8 cellular contexts compared by ENCODE assay signal in genomic region chrX:154804564-154804956, GRCh38. TPM values are rescaled to one million over a fixed set of nuclear protein-coding genes. Genes with fewer than 3 reads are reported as not detected.
A peak's percentile ranks its signal among the peaks of the same experiment; 100 is the strongest.
DNase-seq lines count a peak whose midpoint lies in the region; ATAC-seq and TF ChIP-seq lines count a peak whose summit lies in the region.

No MANE protein-coding gene starts in this region.

- no peak for TF ChIP-seq POLR2A in esophagus squamous epithelium (IDR thresholded peaks at IDR 0.05)
- no peak for TF ChIP-seq POLR2A in ovary (IDR thresholded peaks at IDR 0.05)

- peak overlapping the region; percentile 75; the same call in 1 of the 2 replicates for H2AFZ ChIP-seq in OCI-LY3 (ENCODE audit: low read depth, low read length)

- ATAC-seq in HG02571 (IDR thresholded peaks at IDR 0.05; ENCODE audit: unreplicated experiment): no peak
- ATAC-seq in HG02623 (IDR thresholded peaks at IDR 0.05; ENCODE audit: unreplicated experiment): no peak
- ATAC-seq in HG02759 (IDR thresholded peaks at IDR 0.05; ENCODE audit: unreplicated experiment): no peak

- no peak for TF ChIP-seq EP300 in ovary (IDR thresholded peaks at IDR 0.05)

- H3K27me3 ChIP-seq in OCI-LY3 (ENCODE audit: low read depth, low read length) (no peaks in the 10 kb centered on the region), esophagus squamous epithelium (no peaks in the 10 kb centered on the region), ovary (no peaks in the 10 kb centered on the region)

- WGBS in esophagus squamous epithelium, 2 donors: 44 to 60% methylated on average over 2 to 5 of the region's 5 CpGs
- WGBS in ovary, 3 donors: 36 to 43% (median 42%) methylated on average over 5 of the region's 5 CpGs

- H3K36me3 ChIP-seq in OCI-LY3 (replicated peaks; ENCODE audit: low read depth, low read length) (no peaks in the 10 kb centered on the region), esophagus squamous epithelium (no peaks in the 10 kb centered on the region), ovary (no peaks in the 10 kb centered on the region)

- H3K27ac ChIP-seq in OCI-LY3 (ENCODE audit: low read length) (no peak overlapping the region), esophagus squamous epithelium (peak overlapping the region; percentile 46 to 82 (median 72)), ovary (no peak overlapping the region)

- H4K20me1 ChIP-seq in OCI-LY3 (ENCODE audit: insufficient read depth, low read length): no peaks in the 10 kb centered on the region

- no peak for TF ChIP-seq CTCF in OCI-LY3 (IDR thresholded peaks at IDR 0.05; ENCODE audit: low read depth, low read length)
- no peak for TF ChIP-seq CTCF in esophagus squamous epithelium (IDR thresholded peaks at IDR 0.05)
- TF ChIP-seq CTCF in ovary (IDR thresholded peaks at IDR 0.05): no peak

- H3K4me1 ChIP-seq in OCI-LY3 (ENCODE audit: low read length) (peaks cover 14% of the 10 kb centered on the region), esophagus squamous epithelium (peaks cover 0 to 33% (median 4%) of the 10 kb centered on the region in 3 donors), ovary (ENCODE audit: insufficient read depth) (peaks cover 1% of the 10 kb centered on the region)

- H3K9me3 ChIP-seq in OCI-LY3 (ENCODE audit: insufficient read depth, low read length) (0 out of 2 replicates have a peak, but pooled peaks cover 6% of the 10 kb centered on the region), esophagus squamous epithelium (no peaks in the 10 kb centered on the region), ovary (no peaks in the 10 kb centered on the region)

- peak overlapping the region; percentile 83; the same call in 1 of the 2 replicates for H3K9ac ChIP-seq in OCI-LY3 (ENCODE audit: low read length)

- no peaks in the 10 kb centered on the region for H3K79me2 ChIP-seq in OCI-LY3 (ENCODE audit: low read length)

- peak; percentile 29 for DNase-seq in EL
- DNase-seq in esophagus squamous epithelium (lab: John Stamatoyannopoulos, UW): no peak
- DNase-seq in ovary: no peak
- DNase-seq in GM03348 (ENCODE audit: low spot score): no peak

- H3K4me3 ChIP-seq in OCI-LY3 (ENCODE audit: low read length) (peak overlapping the region; percentile 94), esophagus squamous epithelium (peak overlapping the region; percentile 62 to 76 (median 64)), ovary (peak overlapping the region; percentile 54)

- peak overlapping the region; percentile 93 for H3K4me2 ChIP-seq in OCI-LY3 (ENCODE audit: low read length)

- intact Hi-C loops in esophagus squamous epithelium (cut with DNase I) (no loop called here), ovary (cut with DNase I) (no loop called here)

RNA-seq across cellular contexts. Expression of gene MPP1, which starts 0.7 kb away (rescaled TPM):
- total RNA-seq in esophagus squamous epithelium (10 to 100 TPM in 2 of 4 donors, 1 to 10 TPM in 2; 3.7 to 21.2 (median 13.2) TPM), ovary (10 to 100 TPM in 6 of 7 donors, 1 to 10 TPM in 1; 9.2 to 25.9 (median 16.2) TPM)
- polyA plus RNA-seq in ovary: 10 to 100 TPM; 12.5 to 46.9 TPM

RNA-seq across cellular contexts. Expression of gene SMIM9, which starts 29.9 kb away (rescaled TPM):
- total RNA-seq in esophagus squamous epithelium (not detected), ovary (not detected)
- not detected for polyA plus RNA-seq in ovary

RNA-seq across cellular contexts. Expression of gene DKC1, which starts 41.9 kb away (rescaled TPM):
- 10 to 100 TPM; 41.5 to 86.2 (median 49.5) TPM for total RNA-seq in esophagus squamous epithelium
- total RNA-seq in ovary: 10 to 100 TPM; 17.0 to 51.8 (median 34.4) TPM
- polyA plus RNA-seq in ovary: 10 to 100 TPM; 25.9 to 60.6 TPM

RNA-seq across cellular contexts. Expression of gene GAB3, which starts 53.7 kb away (rescaled TPM):
- total RNA-seq in esophagus squamous epithelium (1 to 10 TPM in 3 of 4 donors, under 1 TPM in 1; 0.61 to 4.4 (median 1.8) TPM), ovary (1 to 10 TPM in 5 of 7 donors, under 1 TPM in 2; 0.68 to 2.7 (median 1.1) TPM)
- 1 to 10 TPM in 1 of 2 donors, under 1 TPM in 1; 0.96 to 4.0 TPM for polyA plus RNA-seq in ovary

Comparison
In these comparisons a context has a peak if more than half of its experiments do, and no peak if none do; other contexts are left out.
1. H3K27ac ChIP-seq: peak in esophagus squamous epithelium (4 of 4); none in OCI-LY3 (single experiment) and ovary (0 of 2).
2. Peak in every context shown above with its lines, with median percentiles within 50 percentile points of each other: H3K4me3 ChIP-seq.